In genomic region chr2:47751856-47752414, GRCh38 we compare ENCODE assay signal across 10 cellular contexts. TPM values are rescaled to one million over a fixed set of nuclear protein-coding genes. Genes with fewer than 3 reads are reported as not detected.
DNase-seq lines count a peak whose midpoint lies in the region; ATAC-seq, FAIRE-seq and TF ChIP-seq lines count a peak whose summit lies in the region.
"Had no signal": no experiment of that assay in that cellular context is flagged by ENCODE, and none has a peak within 500 bp of the region (broad histone marks: within the 10 kb centered on the region; RNA-seq: fewer than 3 reads in every experiment).

No MANE protein-coding gene starts in this region.

- no peak for FAIRE-seq in astrocyte (lab: Jason Lieb, UNC)
- FAIRE-seq in small intestine (lab: Jason Lieb, UNC), result no peak

- H3K27me3 Mint-ChIP-seq in activated naive CD4-positive, alpha-beta T cell treated with anti-CD3 and anti-CD28 coated beads for 36 hours (ENCODE audit: low read depth), result no peaks in the 10 kb centered on the region
- no peaks in the 10 kb centered on the region for H3K27me3 Mint-ChIP-seq in astrocyte (ENCODE audit: low read depth, unreplicated experiment)
- no peaks in the 10 kb centered on the region for H3K27me3 Mint-ChIP-seq in stimulated activated memory B cell treated with anti-CD40 and anti-IgM and Interleukin-4, amounts not matched to agents 10 μg/mL and 1 μg/mL and 100 μg/mL, for 72 hours
- H3K27me3 Mint-ChIP-seq: type B pancreatic cell had no signal

- intact Hi-C loops in activated naive CD4-positive, alpha-beta T cell treated with anti-CD3 and anti-CD28 coated beads for 36 hours (cut with micrococcal nuclease), result loop anchor here (1.0 to 5.0 kb wide), 2 partner anchors 31 to 230 kb away; partner anchors contain the start of gene MSH6

- H3K27ac Mint-ChIP-seq in activated naive CD4-positive, alpha-beta T cell treated with anti-CD3 and anti-CD28 coated beads for 36 hours, result peak overlapping the region; percentile 69
- H3K27ac Mint-ChIP-seq in astrocyte (ENCODE audit: unreplicated experiment), result peak overlapping the region; percentile 91
- H3K27ac Mint-ChIP-seq in stimulated activated memory B cell treated with anti-CD40 and anti-IgM and Interleukin-4, amounts not matched to agents 10 μg/mL and 1 μg/mL and 100 μg/mL, for 72 hours, result peak overlapping the region; percentile 69
- H3K27ac Mint-ChIP-seq: type B pancreatic cell had no signal

- no peak overlapping the region for H3K4me3 Mint-ChIP-seq in activated naive CD4-positive, alpha-beta T cell treated with anti-CD3 and anti-CD28 coated beads for 36 hours
- no peak overlapping the region for H3K4me3 Mint-ChIP-seq in astrocyte (ENCODE audit: unreplicated experiment)
- H3K4me3 Mint-ChIP-seq in stimulated activated memory B cell treated with anti-CD40 and anti-IgM and Interleukin-4, amounts not matched to agents 10 μg/mL and 1 μg/mL and 100 μg/mL, for 72 hours, result no peak overlapping the region
- H3K4me3 Mint-ChIP-seq: type B pancreatic cell had no signal

- H3K9me3 Mint-ChIP-seq in activated naive CD4-positive, alpha-beta T cell treated with anti-CD3 and anti-CD28 coated beads for 36 hours, result peaks cover 11% of the 10 kb centered on the region
- H3K9me3 Mint-ChIP-seq in astrocyte (ENCODE audit: unreplicated experiment), result peaks cover 8% of the 10 kb centered on the region
- H3K9me3 Mint-ChIP-seq in stimulated activated memory B cell treated with anti-CD40 and anti-IgM and Interleukin-4, amounts not matched to agents 10 μg/mL and 1 μg/mL and 100 μg/mL, for 72 hours, result peaks cover 4% of the 10 kb centered on the region
- H3K9me3 Mint-ChIP-seq: type B pancreatic cell had no signal

- H3K79me2 ChIP-seq in astrocyte (ENCODE audit: insufficient read depth, low read length), result no peaks in the 10 kb centered on the region

- CTCF ChIA-PET in activated naive CD4-positive, alpha-beta T cell treated with anti-CD3 and anti-CD28 coated beads for 36 hours (lab: Charles Lee), result interaction anchor here (1.6 kb wide), 1 partner anchor 16 kb away, joined by 6 read pairs; no protein-coding TSS in a partner anchor

- H3K9me3 ChIP-seq in astrocyte (ENCODE audit: insufficient read depth, low read depth, low read length) (no peaks in the 10 kb centered on the region), small intestine (ENCODE audit: control insufficient read depth, low read depth) (no peaks in the 10 kb centered on the region)

- no peak for DNase-seq in activated naive CD4-positive, alpha-beta T cell treated with anti-CD3 and anti-CD28 coated beads for 36 hours
- DNase-seq in activated naive CD4-positive, alpha-beta T cell treated with anti-CD3 and anti-CD28 coated beads, Interleukin-2, amount 50 U/mL, for 16 hours, result no peak
- no peak for DNase-seq in astrocyte (ENCODE audit: low read depth)
- DNase-seq in small intestine, result no peak
- DNase-seq in SK-N-DZ (ENCODE audit: low spot score), result no peak

- no peaks in the 10 kb centered on the region for H3K36me3 Mint-ChIP-seq in activated naive CD4-positive, alpha-beta T cell treated with anti-CD3 and anti-CD28 coated beads for 36 hours (ENCODE audit: low read depth)
- no peaks in the 10 kb centered on the region for H3K36me3 Mint-ChIP-seq in astrocyte (ENCODE audit: low read depth, unreplicated experiment)
- peaks cover 11% of the 10 kb centered on the region for H3K36me3 Mint-ChIP-seq in stimulated activated memory B cell treated with anti-CD40 and anti-IgM and Interleukin-4, amounts not matched to agents 10 μg/mL and 1 μg/mL and 100 μg/mL, for 72 hours
- H3K36me3 Mint-ChIP-seq: type B pancreatic cell had no signal

- H3K4me2 ChIP-seq in astrocyte (ENCODE audit: low read length), result no peak overlapping the region

- peaks cover 2% of the 10 kb centered on the region for H3K27me3 ChIP-seq in astrocyte (ENCODE audit: insufficient read depth, low read length)
- no peaks in the 10 kb centered on the region for H3K27me3 ChIP-seq in small intestine (ENCODE audit: control insufficient read depth in 2 of 2, insufficient read depth in 2 of 2, low read length in 2 of 2)
- H3K27me3 ChIP-seq: ascending aorta had no signal

- H3K36me3 ChIP-seq in astrocyte (ENCODE audit: insufficient read depth, low read length), result no peaks in the 10 kb centered on the region
- H3K36me3 ChIP-seq in small intestine (ENCODE audit: control insufficient read depth in 2 of 2, insufficient read depth in 2 of 2, low read length in 2 of 2), result no peaks in the 10 kb centered on the region
- H3K36me3 ChIP-seq: ascending aorta had no signal

- no peak for TF ChIP-seq CTCF in astrocyte (IDR thresholded peaks at IDR 0.05; ENCODE audit: insufficient read depth, low read depth, low read length)

- no peaks in the 10 kb centered on the region for H4K20me1 ChIP-seq in astrocyte (ENCODE audit: insufficient read depth, low read length)

- no peak overlapping the region for H2AFZ ChIP-seq in astrocyte (ENCODE audit: low read depth, low read length)

- no peak overlapping the region for H3K9ac ChIP-seq in astrocyte (ENCODE audit: low read length)

- H3K4me1 ChIP-seq in astrocyte (ENCODE audit: insufficient read depth, low read length), result no peaks in the 10 kb centered on the region
- H3K4me1 ChIP-seq in small intestine (ENCODE audit: control insufficient read depth in 2 of 2, insufficient read depth in 1 of 2, low read depth in 1 of 2, low read length in 1 of 2), result no peaks in the 10 kb centered on the region
- H3K4me1 ChIP-seq: ascending aorta had no signal

- H3K4me3 ChIP-seq in astrocyte (ENCODE audit: insufficient read depth, low read depth, low read length) (no peak overlapping the region), small intestine (ENCODE audit: low read depth in 1 of 2, low read length in 2 of 2) (no peak overlapping the region)
- H3K4me3 ChIP-seq: ascending aorta had no signal

- peak overlapping the region; percentile 29 for H3K27ac ChIP-seq in astrocyte (ENCODE audit: low read depth, low read length)
- peak overlapping the region in 1 of 2 donors; percentile 57 for H3K27ac ChIP-seq in small intestine (ENCODE audit: low read depth in 1 of 2, low read length in 1 of 2)
- H3K27ac ChIP-seq: ascending aorta had no signal

- 64 to 71% (median 69%) methylated on average over 10 of the region's 10 CpGs for WGBS in small intestine, 3 donors

- peaks cover 9% of the 10 kb centered on the region for H3K4me1 Mint-ChIP-seq in activated naive CD4-positive, alpha-beta T cell treated with anti-CD3 and anti-CD28 coated beads for 36 hours (ENCODE audit: low read depth)
- H3K4me1 Mint-ChIP-seq in astrocyte (ENCODE audit: low read depth, unreplicated experiment), result peaks cover 19% of the 10 kb centered on the region
- H3K4me1 Mint-ChIP-seq in stimulated activated memory B cell treated with anti-CD40 and anti-IgM and Interleukin-4, amounts not matched to agents 10 μg/mL and 1 μg/mL and 100 μg/mL, for 72 hours, result peaks cover 28% of the 10 kb centered on the region

- ATAC-seq in HG03175 (IDR thresholded peaks at IDR 0.05; ENCODE audit: unreplicated experiment) (peak; percentile 28), GM21447 (IDR thresholded peaks at IDR 0.05; ENCODE audit: unreplicated experiment) (no peak)
- peak; percentile 50 for ATAC-seq in stimulated activated memory B cell treated with anti-CD40 and anti-IgM and Interleukin-4, amounts not matched to agents 10 μg/mL and 1 μg/mL and 100 μg/mL, for 72 hours

RNA-seq across cellular contexts. Expression of gene MSH6, which starts 31.0 kb away (rescaled TPM):
- 100 to 1,000 TPM; 127 to 128 TPM for total RNA-seq in activated naive CD4-positive, alpha-beta T cell treated with anti-CD3 and anti-CD28 coated beads for 36 hours
- 53.8 and 55.0 TPM in 2 replicates for total RNA-seq in astrocyte
- 10 to 100 TPM in 1 of 3 donors, 1 to 10 TPM in 2; 2.0 to 15.5 (median 2.4) TPM for polyA plus RNA-seq in small intestine
- 63.3 and 66.0 TPM in 2 replicates for polyA plus RNA-seq in SK-N-DZ (2014; cell fraction: cytosol; rRNA removed)
- 40.2 and 45.6 TPM in 2 replicates for polyA plus RNA-seq in SK-N-DZ (2014; cell fraction: nucleus; rRNA removed)
